9 cellular contexts compared by ENCODE assay signal in genomic region chr22:20979940-20980453, GRCh38. TPM values are rescaled to one million over a fixed set of nuclear protein-coding genes. Genes with fewer than 3 reads are reported as not detected.
DNase-seq lines count a peak whose midpoint lies in the region; ATAC-seq and TF ChIP-seq lines count a peak whose summit lies in the region.
"Had no signal": no experiment of that assay in that cellular context is flagged by ENCODE, and none has a peak within 500 bp of the region (broad histone marks: within the 10 kb centered on the region; RNA-seq: fewer than 3 reads in every experiment).

No MANE protein-coding gene starts in this region.

- H3K36me3 ChIP-seq in CD4-positive, CD25-positive, alpha-beta regulatory T cell (ENCODE audit: control insufficient read depth, insufficient read depth, low read length) = no peaks in the 10 kb centered on the region
- H3K36me3 ChIP-seq in osteoblast (ENCODE audit: insufficient read depth, low read length) = peaks cover 5% of the 10 kb centered on the region

- no peak for ATAC-seq in CD4-positive, CD25-positive, alpha-beta regulatory T cell (ENCODE audit: low read depth in 2 of 2)
- no peak for ATAC-seq in WTC11

- H3K79me2 ChIP-seq in osteoblast (ENCODE audit: insufficient read depth, low read length) = peaks cover 29% of the 10 kb centered on the region

- H2AFZ ChIP-seq in osteoblast (ENCODE audit: low read length) = peak overlapping the region; percentile 92

- H3K4me1 ChIP-seq in CD4-positive, CD25-positive, alpha-beta regulatory T cell (ENCODE audit: control insufficient read depth, insufficient read depth, low read length, poor library complexity, severe bottlenecking) = peaks cover 23% of the 10 kb centered on the region
- H3K4me1 ChIP-seq in osteoblast (ENCODE audit: insufficient read depth, low read length) = peaks cover 30% of the 10 kb centered on the region

- DNase-seq in CD4-positive, CD25-positive, alpha-beta regulatory T cell = no peak
- DNase-seq in WTC11 (ENCODE audit: low spot score) = no peak
- DNase-seq in fibroblast of villous mesenchyme (ENCODE audit: low read depth) = no peak
- no peak for DNase-seq in osteoblast (ENCODE audit: insufficient read length, low spot score, missing footprints)
- no peak for DNase-seq in NK-92 (lab: John Stamatoyannopoulos, UW; ENCODE audit: unreplicated experiment)
- no peak for DNase-seq in Ammon's horn (ENCODE audit: low spot score)
- DNase-seq in NCI-H1436 (lab: John Stamatoyannopoulos, UW) = no peak
- DNase-seq in activated effector memory CD4-positive, alpha-beta T cell treated with anti-CD3 and anti-CD28 coated beads, Interleukin-2, amount 50 U/mL, for 16 hours = no peak
- DNase-seq: DND-41 had no signal

- no peak for TF ChIP-seq CTCF in WTC11 (IDR thresholded peaks at IDR 0.05)
- no peak for TF ChIP-seq CTCF in fibroblast of villous mesenchyme (IDR thresholded peaks at IDR 0.05; ENCODE audit: insufficient read depth, low read depth, low read length)
- no peak for TF ChIP-seq CTCF in osteoblast (IDR thresholded peaks at IDR 0.05; ENCODE audit: extremely low read depth, low read depth, low read length)

- H3K27ac ChIP-seq in CD4-positive, CD25-positive, alpha-beta regulatory T cell (ENCODE audit: insufficient read depth, low read length, poor library complexity, severe bottlenecking) = no peak overlapping the region
- no peak overlapping the region for H3K27ac ChIP-seq in osteoblast (ENCODE audit: low read depth, low read length)

- no peaks in the 10 kb centered on the region for H3K27me3 ChIP-seq in CD4-positive, CD25-positive, alpha-beta regulatory T cell (ENCODE audit: control insufficient read depth, insufficient read depth, low read length)
- no peaks in the 10 kb centered on the region for H3K27me3 ChIP-seq in osteoblast (ENCODE audit: insufficient read depth, low read length)

- peak overlapping the region; percentile 71 to 96 (median 87) for H3K4me3 Mint-ChIP-seq in CD4-positive, CD25-positive, alpha-beta regulatory T cell
- H3K4me3 Mint-ChIP-seq in WTC11 = peak overlapping the region; percentile 96

- CTCF ChIA-PET in WTC11 (lab: Charles Lee) = interaction anchor here (0.6 to 4.7 kb wide), 8 partner anchors 12 to 233 kb away, joined by 3 to 14 read pairs (median 4); no protein-coding TSS in a partner anchor

- H3K9me3 ChIP-seq in CD4-positive, CD25-positive, alpha-beta regulatory T cell (ENCODE audit: control insufficient read depth in 2 of 2, low read length in 2 of 2) = peaks cover 0 to 9% of the 10 kb centered on the region in 2 experiments
- peaks cover 7% of the 10 kb centered on the region for H3K9me3 ChIP-seq in osteoblast (ENCODE audit: low read depth, low read length)

- H3K4me3 ChIP-seq in CD4-positive, CD25-positive, alpha-beta regulatory T cell (ENCODE audit: low read depth, low read length) = no peak overlapping the region
- H3K4me3 ChIP-seq in fibroblast of villous mesenchyme (ENCODE audit: low read depth, low read length) = peak overlapping the region; percentile 18
- peak overlapping the region; percentile 67 for H3K4me3 ChIP-seq in osteoblast (ENCODE audit: insufficient read depth, low read length)

- peaks cover 6% of the 10 kb centered on the region for H3K36me3 Mint-ChIP-seq in CD4-positive, CD25-positive, alpha-beta regulatory T cell
- H3K36me3 Mint-ChIP-seq in WTC11 = peaks cover 16% of the 10 kb centered on the region; the same call in 1 of the 2 replicates

- peak overlapping the region in 1 of 3 donors; percentile 56 for H3K27ac Mint-ChIP-seq in CD4-positive, CD25-positive, alpha-beta regulatory T cell
- peak overlapping the region; percentile 97 for H3K27ac Mint-ChIP-seq in WTC11

- peaks cover 0 to 50% (median 26%) of the 10 kb centered on the region in 4 donors for H3K4me1 Mint-ChIP-seq in CD4-positive, CD25-positive, alpha-beta regulatory T cell
- H3K4me1 Mint-ChIP-seq in WTC11 = peaks cover 30% of the 10 kb centered on the region

- H3K27me3 Mint-ChIP-seq in CD4-positive, CD25-positive, alpha-beta regulatory T cell = no peaks in the 10 kb centered on the region
- peaks cover 36% of the 10 kb centered on the region for H3K27me3 Mint-ChIP-seq in WTC11 (ENCODE audit: low read depth)

- POLR2A ChIA-PET in WTC11 (lab: Charles Lee) = interaction anchor here (0.6 to 1.4 kb wide), 5 partner anchors 10 to 24 kb away, joined by 3 to 4 read pairs (median 3); partner anchors contain the start of gene AIFM3

- peak overlapping the region; percentile 77 for H3K4me2 ChIP-seq in osteoblast (ENCODE audit: insufficient read depth, low read length)

- no peaks in the 10 kb centered on the region for H4K20me1 ChIP-seq in osteoblast (ENCODE audit: insufficient read depth, low read length)

- H3K9me3 Mint-ChIP-seq in CD4-positive, CD25-positive, alpha-beta regulatory T cell = peaks cover 0 to 7% (median 0%) of the 10 kb centered on the region in 7 donors
- peaks cover 12% of the 10 kb centered on the region for H3K9me3 Mint-ChIP-seq in WTC11

TF ChIP-seq in WTC11, 78 proteins besides CTCF, POLR2A, EP300 and RAD21:
- TF ChIP-seq GABPB1 (CRISPR knock-in tag; IDR thresholded peaks at IDR 0.05) = 0 out of 2 replicates have a peak, but pooled peaks have one; percentile 37
- TF ChIP-seq, protein P1, sequence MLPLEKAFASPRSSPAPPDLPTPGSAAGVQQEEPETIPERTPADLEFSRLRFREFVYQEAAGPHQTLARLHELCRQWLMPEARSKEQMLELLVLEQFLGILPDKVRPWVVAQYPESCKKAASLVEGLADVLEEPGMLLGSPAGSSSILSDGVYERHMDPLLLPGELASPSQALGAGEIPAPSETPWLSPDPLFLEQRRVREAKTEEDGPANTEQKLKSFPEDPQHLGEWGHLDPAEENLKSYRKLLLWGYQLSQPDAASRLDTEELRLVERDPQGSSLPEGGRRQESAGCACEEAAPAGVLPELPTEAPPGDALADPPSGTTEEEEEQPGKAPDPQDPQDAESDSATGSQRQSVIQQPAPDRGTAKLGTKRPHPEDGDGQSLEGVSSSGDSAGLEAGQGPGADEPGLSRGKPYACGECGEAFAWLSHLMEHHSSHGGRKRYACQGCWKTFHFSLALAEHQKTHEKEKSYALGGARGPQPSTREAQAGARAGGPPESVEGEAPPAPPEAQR (CRISPR knock-in tag; IDR thresholded peaks at IDR 0.05) = no peak

RNA-seq across cellular contexts. Expression of gene LZTR1, which starts 2.1 kb away (rescaled TPM):
- total RNA-seq in CD4-positive, CD25-positive, alpha-beta regulatory T cell = 69.4 TPM
- polyA plus RNA-seq in CD4-positive, CD25-positive, alpha-beta regulatory T cell = 10 to 100 TPM in 3 of 4 donors, 1 to 10 TPM in 1; 9.6 to 12.1 (median 11.7) TPM
- 38.3 to 44.5 TPM (median 40.1 TPM) in 3 replicates for total RNA-seq in WTC11 (2021)
- total RNA-seq in fibroblast of villous mesenchyme = 55.1 and 60.9 TPM in 2 replicates
- total RNA-seq in osteoblast = 56.8 and 58.0 TPM in 2 replicates

RNA-seq across cellular contexts. Expression of gene AIFM3, which starts 12.9 kb away (rescaled TPM):
- 0.49 TPM for total RNA-seq in CD4-positive, CD25-positive, alpha-beta regulatory T cell
- not detected for polyA plus RNA-seq in CD4-positive, CD25-positive, alpha-beta regulatory T cell
- total RNA-seq in WTC11 (2021) (2.6 to 3.4 TPM (median 2.8 TPM) in 3 replicates), fibroblast of villous mesenchyme (0.32 and 0.43 TPM in 2 replicates), osteoblast (0.59 and 0.72 TPM in 2 replicates)

RNA-seq across cellular contexts. Expression of gene THAP7, which starts 21.9 kb away (rescaled TPM):
- total RNA-seq in CD4-positive, CD25-positive, alpha-beta regulatory T cell = 41.7 TPM
- polyA plus RNA-seq in CD4-positive, CD25-positive, alpha-beta regulatory T cell = 10 to 100 TPM; 38.5 to 58.0 (median 47.4) TPM
- total RNA-seq in WTC11 (2021) (18.7 to 23.9 TPM (median 19.3 TPM) in 3 replicates), fibroblast of villous mesenchyme (21.6 and 22.9 TPM in 2 replicates), osteoblast (23.9 and 24.2 TPM in 2 replicates)

RNA-seq across cellular contexts. Expression of gene P2RX6, which starts 35.0 kb away (rescaled TPM):
- total RNA-seq in CD4-positive, CD25-positive, alpha-beta regulatory T cell = 0.59 TPM
- polyA plus RNA-seq in CD4-positive, CD25-positive, alpha-beta regulatory T cell = under 1 TPM in 1 of 4 donors, not detected in 3; 0.10 TPM
- total RNA-seq in WTC11 (2021) = 0.13 to 0.69 TPM (median 0.30 TPM) in 3 replicates
- total RNA-seq in fibroblast of villous mesenchyme = 1.3 and 3.5 TPM in 2 replicates
- 3.2 and 5.1 TPM in 2 replicates for total RNA-seq in osteoblast

RNA-seq across cellular contexts. Expression of gene SLC7A4, which starts 52.4 kb away (rescaled TPM):
- not detected for total RNA-seq in CD4-positive, CD25-positive, alpha-beta regulatory T cell
- under 1 TPM in 1 of 4 donors, not detected in 3; 0.09 TPM for polyA plus RNA-seq in CD4-positive, CD25-positive, alpha-beta regulatory T cell
- total RNA-seq in WTC11 (2021) (0.21 to 0.50 TPM (median 0.37 TPM) in 3 replicates), fibroblast of villous mesenchyme (0.32 and 2.2 TPM in 2 replicates), osteoblast (under 0.01 and 0.36 TPM in 2 replicates)
